ENCODE assay signal across 17 cellular contexts in the genomic region with DNA sequence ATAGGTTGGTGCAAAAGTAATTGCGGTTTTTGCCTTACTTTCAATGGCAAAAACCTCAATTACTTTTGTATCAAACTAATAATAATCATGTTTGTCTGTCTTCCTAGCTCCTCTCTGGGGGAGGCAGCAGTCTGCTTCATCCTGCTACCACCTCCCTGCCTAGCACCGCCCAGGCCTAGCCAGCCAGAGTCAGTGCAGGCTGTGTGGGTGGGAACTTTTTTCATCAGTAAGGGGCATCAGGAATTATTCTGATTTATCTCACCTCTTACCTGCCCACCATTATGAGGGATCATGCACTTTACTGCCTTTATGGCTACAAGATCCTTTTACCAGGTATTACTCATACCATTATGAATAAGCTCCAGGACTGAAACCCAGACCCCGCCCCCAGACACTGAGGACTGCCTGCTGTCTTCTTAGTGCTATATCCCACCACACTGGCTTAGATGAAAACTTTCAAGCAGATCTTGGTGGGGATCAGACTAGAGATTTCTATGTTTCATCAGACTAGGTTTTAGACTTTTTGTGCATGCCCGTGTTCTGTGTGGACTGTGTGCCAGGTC.
A peak's percentile ranks its signal among the peaks of the same experiment; 100 is the strongest.
DNase-seq lines count a peak whose midpoint lies in the region; ATAC-seq, FAIRE-seq and TF ChIP-seq lines count a peak whose summit lies in the region.
"Had no signal": no experiment of that assay in that cellular context is flagged by ENCODE, and none has a peak within 500 bp of the region (broad histone marks: within the 10 kb centered on the region; RNA-seq: fewer than 3 reads in every experiment).

No MANE protein-coding gene starts in this region.

- no peak overlapping the region for H3K4me3 Mint-ChIP-seq in activated CD4-positive, alpha-beta memory T cell treated with anti-CD3 and anti-CD28 coated beads, Interleukin-2, amount 10 ng/mL, durations not matched to agents 7 days and 5 days
- H3K4me3 Mint-ChIP-seq: natural killer cell had no signal

- H3K9me3 Mint-ChIP-seq in activated CD4-positive, alpha-beta memory T cell treated with anti-CD3 and anti-CD28 coated beads, Interleukin-2, amount 10 ng/mL, durations not matched to agents 7 days and 5 days = no peaks in the 10 kb centered on the region
- H3K9me3 Mint-ChIP-seq: natural killer cell had no signal

- intact Hi-C loops in left lung (cut with DNase I) = no loop called here

- no peak overlapping the region for H3K27ac Mint-ChIP-seq in activated CD4-positive, alpha-beta memory T cell treated with anti-CD3 and anti-CD28 coated beads, Interleukin-2, amount 10 ng/mL, durations not matched to agents 7 days and 5 days
- H3K27ac Mint-ChIP-seq: natural killer cell had no signal

- POLR2A ChIA-PET in activated CD4-positive, alpha-beta memory T cell treated with anti-CD3 and anti-CD28 coated beads, Interleukin-2, amount 10 ng/mL, durations not matched to agents 7 days and 5 days (lab: Charles Lee) = no interaction called here

- H3K36me3 ChIP-seq in left lung = no peaks in the 10 kb centered on the region
- H3K36me3 ChIP-seq: BE2C, tibial nerve had no signal

- peak; percentile 14 for DNase-seq in AG20443 (ENCODE audit: low spot score)
- DNase-seq in H54 (ENCODE audit: insufficient read length, low spot score) = peak; percentile 40
- peak; percentile 48 for DNase-seq in amniotic epithelial cell (ENCODE audit: low read depth)
- DNase-seq in left lung = no peak
- DNase-seq in GM19238 (ENCODE audit: insufficient read length, low spot score) = no peak
- no peak for DNase-seq in NCI-H187 (lab: John Stamatoyannopoulos, UW)
- no peak for DNase-seq in NCI-H2107 (lab: John Stamatoyannopoulos, UW)
- no peak for DNase-seq in activated CD4-positive, alpha-beta memory T cell treated with anti-CD3 and anti-CD28 coated beads, Interleukin-2, amount 10 ng/mL, durations not matched to agents 7 days and 5 days
- DNase-seq: activated gamma-delta T cell treated with Interleukin-2 at 50 U/mL for 16 hours; BE2C; natural killer cell; NCI-H1417 treated with DMSO at 0.1 percent for 48 hours; retina; stimulated activated CD4-positive, alpha-beta T cell treated with anti-CD3 and anti-CD28 coated beads, Interleukin-2, amount 100 ng/mL, for 24 hours had no signal

- CTCF ChIA-PET in activated CD4-positive, alpha-beta memory T cell treated with anti-CD3 and anti-CD28 coated beads, Interleukin-2, amount 10 ng/mL, durations not matched to agents 7 days and 5 days (lab: Charles Lee) = no interaction called here

- H3K9me3 ChIP-seq in left lung = no peaks in the 10 kb centered on the region
- H3K9me3 ChIP-seq: BE2C, tibial nerve had no signal

- no peak overlapping the region for H3K4me3 ChIP-seq in left lung
- H3K4me3 ChIP-seq: lung, tibial nerve had no signal

- H3K4me1 Mint-ChIP-seq in activated CD4-positive, alpha-beta memory T cell treated with anti-CD3 and anti-CD28 coated beads, Interleukin-2, amount 10 ng/mL, durations not matched to agents 7 days and 5 days = no peaks in the 10 kb centered on the region

- H3K4me1 ChIP-seq in left lung = no peaks in the 10 kb centered on the region
- H3K4me1 ChIP-seq: BE2C had no signal

- no peaks in the 10 kb centered on the region for H3K27me3 ChIP-seq in left lung
- H3K27me3 ChIP-seq: BE2C, tibial nerve had no signal

- no peak for TF ChIP-seq POLR2A in H54 (IDR thresholded peaks at IDR 0.05; ENCODE audit: low read depth, low read length)

- ATAC-seq in left lung = peak; percentile 16
- ATAC-seq: natural killer cell had no signal

- no peaks in the 10 kb centered on the region for H3K36me3 Mint-ChIP-seq in activated CD4-positive, alpha-beta memory T cell treated with anti-CD3 and anti-CD28 coated beads, Interleukin-2, amount 10 ng/mL, durations not matched to agents 7 days and 5 days (ENCODE audit: low read depth)
- H3K36me3 Mint-ChIP-seq: natural killer cell had no signal

- FAIRE-seq in H54 (lab: Jason Lieb, UNC) = no peak
- FAIRE-seq: H1 had no signal

- no peak for TF ChIP-seq CTCF in left lung (IDR thresholded peaks at IDR 0.05)

- no peaks in the 10 kb centered on the region for H3K27me3 Mint-ChIP-seq in activated CD4-positive, alpha-beta memory T cell treated with anti-CD3 and anti-CD28 coated beads, Interleukin-2, amount 10 ng/mL, durations not matched to agents 7 days and 5 days

- no peak overlapping the region for H3K27ac ChIP-seq in left lung
- H3K27ac ChIP-seq: tibial nerve had no signal

Comparison
In these comparisons a context has a peak if more than half of its experiments do, and no peak if none do; other contexts are left out.
1. DNase-seq: peak in AG20443 (single experiment), H54 (single experiment) and amniotic epithelial cell (single experiment); none in left lung (0 of 2), GM19238 (single experiment), NCI-H187 (0 of 2), NCI-H2107 (single experiment) and activated CD4-positive, alpha-beta memory T cell treated with anti-CD3 and anti-CD28 coated beads, Interleukin-2, amount 10 ng/mL, durations not matched to agents 7 days and 5 days (single experiment).